ENCODE assay signal across 8 cellular contexts in the genomic region with DNA sequence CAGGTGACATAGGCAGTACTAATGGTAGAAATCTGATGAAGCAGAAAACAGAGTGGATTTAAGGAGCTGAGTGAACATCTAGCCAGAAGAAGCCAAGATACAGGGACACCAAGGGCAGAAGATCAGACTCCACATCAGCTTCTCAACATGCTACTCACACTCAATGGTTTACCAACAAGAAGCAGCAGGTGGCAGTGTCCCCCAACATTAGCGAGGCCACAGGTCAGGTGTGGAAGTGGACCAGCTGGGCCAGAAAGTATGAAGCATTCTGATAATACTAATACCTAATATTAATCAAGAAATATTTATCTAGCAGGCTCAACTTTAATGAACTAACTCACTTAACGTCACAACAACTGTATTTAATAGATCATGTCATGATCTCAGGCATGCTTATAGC.
DNase-seq lines count a peak whose midpoint lies in the region; ATAC-seq and TF ChIP-seq lines count a peak whose summit lies in the region.

No MANE protein-coding gene starts in this region.

- H3K4me3 ChIP-seq in Panc1 (ENCODE audit: low read depth in 2 of 2, low read length in 2 of 2) (no peak overlapping the region), fibroblast of the aortic adventitia (ENCODE audit: low read depth, low read length) (no peak overlapping the region)

- no TSS peak for BruUV-seq in Panc1 (replicated peaks; lab: Mats Ljungman, UMichigan)

- H3K9me3 ChIP-seq in Panc1 (ENCODE audit: control insufficient read depth, insufficient read depth, low read depth, low read length), result no peaks in the 10 kb centered on the region

- POLR2A ChIA-PET in Panc1 (lab: Charles Lee), result no interaction called here

- H3K27me3 Mint-ChIP-seq in activated T-helper 17 cell treated with anti-CD3 and anti-CD28 coated beads, Interleukin-2, amount 50 U/mL, for 72 hours, result peaks cover 10% of the 10 kb centered on the region
- peaks cover 9% of the 10 kb centered on the region for H3K27me3 Mint-ChIP-seq in osteocyte (ENCODE audit: unreplicated experiment)

- intact Hi-C loops in Panc1 (cut with micrococcal nuclease; ENCODE audit: unreplicated experiment), result loop anchor here (1.0 to 5.0 kb wide), 2 partner anchors 78 to 573 kb away; no protein-coding TSS in a partner anchor

- DNase-seq in ACHN, result peak; percentile 64
- peak; percentile 18 for DNase-seq in GM13976 (ENCODE audit: low spot score)
- DNase-seq in Panc1 (ENCODE audit: low read depth, low spot score), result peak; percentile 17
- DNase-seq in fibroblast of the aortic adventitia (ENCODE audit: low read depth), result peak; percentile 77
- DNase-seq in osteocyte (ENCODE audit: extremely low spot score, unreplicated experiment), result no peak
- no peak for DNase-seq in DMS79 treated with DMSO at 0.1 percent for 48 hours (lab: John Stamatoyannopoulos, UW)

- H3K4me3 Mint-ChIP-seq in activated T-helper 17 cell treated with anti-CD3 and anti-CD28 coated beads, Interleukin-2, amount 50 U/mL, for 72 hours, result no peak overlapping the region
- no peak overlapping the region for H3K4me3 Mint-ChIP-seq in osteocyte (ENCODE audit: unreplicated experiment)

- no peaks in the 10 kb centered on the region for H3K36me3 Mint-ChIP-seq in activated T-helper 17 cell treated with anti-CD3 and anti-CD28 coated beads, Interleukin-2, amount 50 U/mL, for 72 hours (ENCODE audit: low read depth)
- H3K36me3 Mint-ChIP-seq in osteocyte (ENCODE audit: unreplicated experiment), result peaks cover 1% of the 10 kb centered on the region

- ATAC-seq in HG02870 (IDR thresholded peaks at IDR 0.05; ENCODE audit: unreplicated experiment) (peak; percentile 89), Panc1 (peak; percentile 80)
- peak; percentile 49 for ATAC-seq in activated T-helper 17 cell treated with anti-CD3 and anti-CD28 coated beads, Interleukin-2, amount 50 U/mL, for 72 hours (replicated peaks)

- H3K36me3 ChIP-seq in Panc1 (ENCODE audit: control insufficient read depth, insufficient read depth, low read length), result no peaks in the 10 kb centered on the region

- no peaks in the 10 kb centered on the region for H3K9me3 Mint-ChIP-seq in activated T-helper 17 cell treated with anti-CD3 and anti-CD28 coated beads, Interleukin-2, amount 50 U/mL, for 72 hours
- H3K9me3 Mint-ChIP-seq in osteocyte (ENCODE audit: unreplicated experiment), result peaks cover 4% of the 10 kb centered on the region

- CTCF ChIA-PET in Panc1 (lab: Charles Lee), result interaction anchor here (1.3 kb wide), 1 partner anchor 78 kb away, joined by 8 read pairs; no protein-coding TSS in a partner anchor

- H3K27me3 ChIP-seq in Panc1 (ENCODE audit: control insufficient read depth, insufficient read depth, low read length), result no peaks in the 10 kb centered on the region

- peak; percentile 58 for TF ChIP-seq CTCF in GM13976 (IDR thresholded peaks at IDR 0.05; ENCODE audit: borderline replicate concordance, control extremely low read depth, extremely low read depth, insufficient read depth, missing control alignments)
- TF ChIP-seq CTCF in Panc1 (IDR thresholded peaks at IDR 0.05), result peak; percentile 70
- peak; percentile 74 for TF ChIP-seq CTCF in fibroblast of the aortic adventitia (IDR thresholded peaks at IDR 0.05; ENCODE audit: insufficient read depth, low read length)
- peak; percentile 75 for TF ChIP-seq CTCF in osteocyte (IDR thresholded peaks at IDR 0.05)

- in situ Hi-C loops in ACHN (cut with HindIII; ENCODE audit: low pct_ligation_motif_present, low pct_unique_long_range_greater_than_20kb, low sequenced_read_pairs), result no loop called here
- in situ Hi-C loops in GM13976 (cut with MboI; ENCODE audit: low sequenced_read_pairs, unreplicated experiment), result no loop called here
- in situ Hi-C loops in Panc1 (cut with HindIII; ENCODE audit: low pct_unique_long_range_greater_than_20kb, low sequenced_read_pairs), result no loop called here

- H3K4me1 Mint-ChIP-seq in activated T-helper 17 cell treated with anti-CD3 and anti-CD28 coated beads, Interleukin-2, amount 50 U/mL, for 72 hours, result no peaks in the 10 kb centered on the region
- H3K4me1 Mint-ChIP-seq in osteocyte (ENCODE audit: unreplicated experiment), result peaks cover 2% of the 10 kb centered on the region

- no peaks in the 10 kb centered on the region for H3K4me1 ChIP-seq in Panc1 (ENCODE audit: control insufficient read depth, insufficient read depth, low read length)

- no peak overlapping the region for H3K27ac ChIP-seq in Panc1 (ENCODE audit: low read length)

- H3K27ac Mint-ChIP-seq in activated T-helper 17 cell treated with anti-CD3 and anti-CD28 coated beads, Interleukin-2, amount 50 U/mL, for 72 hours, result no peak overlapping the region
- H3K27ac Mint-ChIP-seq in osteocyte (ENCODE audit: unreplicated experiment), result no peak overlapping the region

Comparison
In these comparisons a context has a peak if more than half of its experiments do, and no peak if none do; other contexts are left out.
1. DNase-seq: peak in ACHN (single experiment), GM13976 (single experiment), Panc1 (single experiment) and fibroblast of the aortic adventitia (single experiment); none in osteocyte (single experiment) and DMS79 treated with DMSO at 0.1 percent for 48 hours (single experiment).
2. Peak in every context shown above with its lines, with median percentiles within 50 percentile points of each other: CTCF ChIP-seq and ATAC-seq.